Comparison of ENCODE assay signal across 11 cellular contexts in genomic region chr22:43342347-43343261, GRCh38. TPM values are rescaled to one million over a fixed set of nuclear protein-coding genes. Genes with fewer than 3 reads are reported as not detected.
DNase-seq lines count a peak whose midpoint lies in the region; ATAC-seq and TF ChIP-seq lines count a peak whose summit lies in the region.
"Had no signal": no experiment of that assay in that cellular context is flagged by ENCODE, and none has a peak within 500 bp of the region (broad histone marks: within the 10 kb centered on the region; RNA-seq: fewer than 3 reads in every experiment).

No MANE protein-coding gene starts in this region.

- intact Hi-C loops in left ventricle myocardium inferior (cut with micrococcal nuclease) (no loop called here), heart right ventricle (cut with DNase I) (loop anchor here in 1 of 10 donors (5.0 to 10.0 kb wide), 2 partner anchors 55 to 108 kb away; no protein-coding TSS in a partner anchor), colonic mucosa (cut with DNase I) (no loop called here), vagina (cut with DNase I) (no loop called here)

- peak overlapping the region in 1 of 2 donors; percentile 35 for H3K9ac ChIP-seq in colonic mucosa (ENCODE audit: low read depth in 2 of 2, low read length in 2 of 2)

- no peaks in the 10 kb centered on the region for H3K9me3 ChIP-seq in left ventricle myocardium inferior (replicated peaks)
- H3K9me3 ChIP-seq in heart right ventricle, result no peaks in the 10 kb centered on the region
- H3K9me3 ChIP-seq in colonic mucosa, result no peaks in the 10 kb centered on the region
- no peaks in the 10 kb centered on the region for H3K9me3 ChIP-seq in vagina

- peaks cover 57% of the 10 kb centered on the region for H3K4me1 Mint-ChIP-seq in nephron progenitor cell

- no peak overlapping the region for H3K27ac ChIP-seq in left ventricle myocardium inferior (replicated peaks)
- no peak overlapping the region for H3K27ac ChIP-seq in heart right ventricle
- no peak overlapping the region for H3K27ac ChIP-seq in colonic mucosa
- H3K27ac ChIP-seq in vagina, result no peak overlapping the region
- H3K27ac ChIP-seq: SK-N-MC had no signal

- H3K27me3 ChIP-seq in left ventricle myocardium inferior (ENCODE audit: low read depth) (peaks cover 91% of the 10 kb centered on the region), heart right ventricle (peaks cover 20 to 80% (median 64%) of the 10 kb centered on the region in 7 donors), colonic mucosa (peaks cover 27% of the 10 kb centered on the region), vagina (peaks cover 9% of the 10 kb centered on the region)

- TF ChIP-seq POLR2A in vagina (IDR thresholded peaks at IDR 0.05), result no peak

- H3K4me3 Mint-ChIP-seq in nephron progenitor cell, result peak overlapping the region; percentile 87
- H3K4me3 Mint-ChIP-seq: activated CD4-positive, alpha-beta memory T cell treated with anti-CD3 and anti-CD28 coated beads, Interleukin-2, amount 10 ng/mL, durations not matched to agents 7 days and 5 days had no signal

- H3K4me1 ChIP-seq in left ventricle myocardium inferior, result peaks cover 22% of the 10 kb centered on the region
- peaks cover 0 to 23% (median 0%) of the 10 kb centered on the region in 9 donors for H3K4me1 ChIP-seq in heart right ventricle
- H3K4me1 ChIP-seq in colonic mucosa, result no peaks in the 10 kb centered on the region
- peaks cover 16% of the 10 kb centered on the region for H3K4me1 ChIP-seq in vagina

- no peaks in the 10 kb centered on the region for H3K36me3 ChIP-seq in left ventricle myocardium inferior
- H3K36me3 ChIP-seq in heart right ventricle, result no peaks in the 10 kb centered on the region
- no peaks in the 10 kb centered on the region for H3K36me3 ChIP-seq in colonic mucosa
- H3K36me3 ChIP-seq in vagina, result no peaks in the 10 kb centered on the region

- no peak for DNase-seq in left ventricle myocardium inferior
- DNase-seq in heart right ventricle, result no peak
- DNase-seq in colonic mucosa, result no peak
- peak; percentile 45 for DNase-seq in nephron progenitor cell
- DNase-seq in vagina (ENCODE audit: extremely low spot score in 2 of 2), result no peak
- DNase-seq in COR-L47 (lab: John Stamatoyannopoulos, UW), result no peak
- no peak for DNase-seq in retina

- peak overlapping the region; percentile 45 for H3K4me3 ChIP-seq in left ventricle myocardium inferior
- peak overlapping the region in 1 of 10 donors; percentile 5 for H3K4me3 ChIP-seq in heart right ventricle
- peak overlapping the region; percentile 3 for H3K4me3 ChIP-seq in colonic mucosa
- peak overlapping the region; percentile 20 to 38 for H3K4me3 ChIP-seq in vagina
- H3K4me3 ChIP-seq: GM12878, SK-N-MC had no signal

- H3K27ac Mint-ChIP-seq in nephron progenitor cell, result no peak overlapping the region
- H3K27ac Mint-ChIP-seq: activated CD4-positive, alpha-beta memory T cell treated with anti-CD3 and anti-CD28 coated beads, Interleukin-2, amount 10 ng/mL, durations not matched to agents 7 days and 5 days had no signal

- H3K9me3 Mint-ChIP-seq in nephron progenitor cell, result no peaks in the 10 kb centered on the region
- H3K9me3 Mint-ChIP-seq: activated CD4-positive, alpha-beta memory T cell treated with anti-CD3 and anti-CD28 coated beads, Interleukin-2, amount 10 ng/mL, durations not matched to agents 7 days and 5 days had no signal

- TF ChIP-seq CTCF in left ventricle myocardium inferior (IDR thresholded peaks at IDR 0.05; ENCODE audit: borderline replicate concordance), result no peak
- no peak for TF ChIP-seq CTCF in heart right ventricle (IDR thresholded peaks at IDR 0.05)
- TF ChIP-seq CTCF in colonic mucosa (IDR thresholded peaks at IDR 0.05), result no peak
- TF ChIP-seq CTCF in nephron progenitor cell (IDR thresholded peaks at IDR 0.05), result no peak
- TF ChIP-seq CTCF in vagina (IDR thresholded peaks at IDR 0.05), result no peak

- ATAC-seq in heart right ventricle (no peak), HG02840 (IDR thresholded peaks at IDR 0.05; ENCODE audit: low FRiP score, unreplicated experiment) (no peak)

- WGBS in heart right ventricle, 2 donors, result 2% methylated on average over 68 to 99 of the region's 99 CpGs

- peaks cover 5% of the 10 kb centered on the region for H3K36me3 Mint-ChIP-seq in nephron progenitor cell (ENCODE audit: low read depth)

- peaks cover 83% of the 10 kb centered on the region for H3K27me3 Mint-ChIP-seq in nephron progenitor cell (ENCODE audit: low read depth, poor library complexity)

RNA-seq across cellular contexts. Expression of gene SCUBE1, which starts 0.6 kb away (rescaled TPM):
- total RNA-seq in left ventricle myocardium inferior (0.14 TPM), heart right ventricle (under 1 TPM in 9 of 10 donors, not detected in 1; 0.05 to 0.60 (median 0.23) TPM), colonic mucosa (1 to 10 TPM; 1.7 to 5.6 TPM), vagina (6.9 TPM)
- polyA plus RNA-seq in heart right ventricle, result under 1 TPM; 0.01 to 0.07 TPM
- total RNA-seq: GM12878 had no signal
- polyA plus RNA-seq: GM12878 had no signal
